In genomic region chr9:126423022-126423708, GRCh38 we compare ENCODE assay signal across 13 cellular contexts.
DNase-seq lines count a peak whose midpoint lies in the region; ATAC-seq, FAIRE-seq and TF ChIP-seq lines count a peak whose summit lies in the region.
"Had no signal": no experiment of that assay in that cellular context is flagged by ENCODE, and none has a peak within 500 bp of the region (broad histone marks: within the 10 kb centered on the region; RNA-seq: fewer than 3 reads in every experiment).

No MANE protein-coding gene starts in this region.

- POLR2A ChIA-PET in activated CD8-positive, alpha-beta T cell treated with anti-CD3 and anti-CD28 coated beads, Interleukin-2, amount 10 ng/mL, durations not matched to agents 7 days and 5 days (lab: Charles Lee), result interaction anchor here (0.6 kb wide), 1 partner anchor 1439 kb away, joined by 3 read pairs; no protein-coding TSS in a partner anchor
- POLR2A ChIA-PET in activated CD8-positive, alpha-beta T cell treated with anti-CD3 and anti-CD28 coated beads for 36 hours (lab: Charles Lee), result no interaction called here
- POLR2A ChIA-PET in naive thymus-derived CD8-positive, alpha-beta T cell (lab: Charles Lee), result interaction anchor here (0.6 to 1.6 kb wide), 6 partner anchors 11 to 96 kb away, joined by 3 to 5 read pairs (median 4); no protein-coding TSS in a partner anchor

- H3K36me3 Mint-ChIP-seq in activated CD8-positive, alpha-beta T cell treated with anti-CD3 and anti-CD28 coated beads, Interleukin-2, amount 10 ng/mL, durations not matched to agents 7 days and 5 days (ENCODE audit: low read depth), result peaks cover 27% of the 10 kb centered on the region
- H3K36me3 Mint-ChIP-seq in activated CD8-positive, alpha-beta T cell treated with anti-CD3 and anti-CD28 coated beads for 36 hours (ENCODE audit: low read depth), result no peaks in the 10 kb centered on the region
- H3K36me3 Mint-ChIP-seq in naive thymus-derived CD8-positive, alpha-beta T cell, result peaks cover 0 to 27% (median 9%) of the 10 kb centered on the region in 3 donors
- no peaks in the 10 kb centered on the region for H3K36me3 Mint-ChIP-seq in activated naive CD4-positive, alpha-beta T cell treated with anti-CD3 and anti-CD28 coated beads for 36 hours (ENCODE audit: low read depth)

- no peak overlapping the region for H3K4me3 Mint-ChIP-seq in activated CD8-positive, alpha-beta T cell treated with anti-CD3 and anti-CD28 coated beads, Interleukin-2, amount 10 ng/mL, durations not matched to agents 7 days and 5 days
- no peak overlapping the region for H3K4me3 Mint-ChIP-seq in activated CD8-positive, alpha-beta T cell treated with anti-CD3 and anti-CD28 coated beads for 36 hours
- peak overlapping the region in 9 of 10 donors; percentile 29 to 76 (median 59) for H3K4me3 Mint-ChIP-seq in naive thymus-derived CD8-positive, alpha-beta T cell
- no peak overlapping the region for H3K4me3 Mint-ChIP-seq in activated naive CD4-positive, alpha-beta T cell treated with anti-CD3 and anti-CD28 coated beads for 36 hours
- H3K4me3 Mint-ChIP-seq: memory B cell had no signal

- no peaks in the 10 kb centered on the region for H3K9me3 Mint-ChIP-seq in activated CD8-positive, alpha-beta T cell treated with anti-CD3 and anti-CD28 coated beads, Interleukin-2, amount 10 ng/mL, durations not matched to agents 7 days and 5 days (ENCODE audit: insufficient read depth)
- no peaks in the 10 kb centered on the region for H3K9me3 Mint-ChIP-seq in activated CD8-positive, alpha-beta T cell treated with anti-CD3 and anti-CD28 coated beads for 36 hours
- H3K9me3 Mint-ChIP-seq in naive thymus-derived CD8-positive, alpha-beta T cell, result no peaks in the 10 kb centered on the region
- no peaks in the 10 kb centered on the region for H3K9me3 Mint-ChIP-seq in activated naive CD4-positive, alpha-beta T cell treated with anti-CD3 and anti-CD28 coated beads for 36 hours
- H3K9me3 Mint-ChIP-seq: immature natural killer cell, memory B cell had no signal

- ATAC-seq in activated CD8-positive, alpha-beta T cell treated with anti-CD3 and anti-CD28 coated beads, Interleukin-2, amount 10 ng/mL, durations not matched to agents 7 days and 5 days, result peak; percentile 75
- ATAC-seq in activated CD8-positive, alpha-beta T cell treated with anti-CD3 and anti-CD28 coated beads for 36 hours, result no peak
- peak; percentile 91 to 95 for ATAC-seq in naive thymus-derived CD8-positive, alpha-beta T cell

- FAIRE-seq in H54 (lab: Jason Lieb, UNC), result no peak

- CTCF ChIA-PET in activated CD8-positive, alpha-beta T cell treated with anti-CD3 and anti-CD28 coated beads, Interleukin-2, amount 10 ng/mL, durations not matched to agents 7 days and 5 days (lab: Charles Lee), result interaction anchor here (0.8 to 1.7 kb wide), 4 partner anchors 9 to 68 kb away, joined by 3 to 8 read pairs (median 4); no protein-coding TSS in a partner anchor
- CTCF ChIA-PET in activated CD8-positive, alpha-beta T cell treated with anti-CD3 and anti-CD28 coated beads for 36 hours (lab: Charles Lee), result interaction anchor here (1.5 kb wide), 1 partner anchor 69 kb away, joined by 7 read pairs; no protein-coding TSS in a partner anchor
- CTCF ChIA-PET in activated naive CD4-positive, alpha-beta T cell treated with anti-CD3 and anti-CD28 coated beads for 36 hours (lab: Charles Lee), result no interaction called here

- no peak for TF ChIP-seq POLR2A in H54 (IDR thresholded peaks at IDR 0.05; ENCODE audit: low read depth, low read length)

- intact Hi-C loops in activated CD8-positive, alpha-beta T cell treated with anti-CD3 and anti-CD28 coated beads for 36 hours (cut with micrococcal nuclease), result no loop called here
- intact Hi-C loops in activated naive CD4-positive, alpha-beta T cell treated with anti-CD3 and anti-CD28 coated beads for 36 hours (cut with micrococcal nuclease), result no loop called here

- H3K27ac Mint-ChIP-seq in activated CD8-positive, alpha-beta T cell treated with anti-CD3 and anti-CD28 coated beads, Interleukin-2, amount 10 ng/mL, durations not matched to agents 7 days and 5 days, result peak overlapping the region; percentile 23
- H3K27ac Mint-ChIP-seq in activated CD8-positive, alpha-beta T cell treated with anti-CD3 and anti-CD28 coated beads for 36 hours, result no peak overlapping the region
- peak overlapping the region; percentile 42 to 94 (median 87) for H3K27ac Mint-ChIP-seq in naive thymus-derived CD8-positive, alpha-beta T cell
- no peak overlapping the region for H3K27ac Mint-ChIP-seq in activated naive CD4-positive, alpha-beta T cell treated with anti-CD3 and anti-CD28 coated beads for 36 hours
- H3K27ac Mint-ChIP-seq: immature natural killer cell, memory B cell had no signal

- H3K4me1 Mint-ChIP-seq in activated CD8-positive, alpha-beta T cell treated with anti-CD3 and anti-CD28 coated beads, Interleukin-2, amount 10 ng/mL, durations not matched to agents 7 days and 5 days (ENCODE audit: low read depth), result peaks cover 34% of the 10 kb centered on the region
- peaks cover 11% of the 10 kb centered on the region for H3K4me1 Mint-ChIP-seq in activated CD8-positive, alpha-beta T cell treated with anti-CD3 and anti-CD28 coated beads for 36 hours (ENCODE audit: low read depth)
- peaks cover 25 to 61% (median 38%) of the 10 kb centered on the region in 4 donors for H3K4me1 Mint-ChIP-seq in naive thymus-derived CD8-positive, alpha-beta T cell
- peaks cover 21% of the 10 kb centered on the region for H3K4me1 Mint-ChIP-seq in activated naive CD4-positive, alpha-beta T cell treated with anti-CD3 and anti-CD28 coated beads for 36 hours (ENCODE audit: low read depth)

- in situ Hi-C loops in G401 (cut with HindIII; ENCODE audit: low sequenced_read_pairs), result no loop called here

- H3K27me3 Mint-ChIP-seq in activated CD8-positive, alpha-beta T cell treated with anti-CD3 and anti-CD28 coated beads, Interleukin-2, amount 10 ng/mL, durations not matched to agents 7 days and 5 days (ENCODE audit: low read depth), result no peaks in the 10 kb centered on the region
- H3K27me3 Mint-ChIP-seq in activated CD8-positive, alpha-beta T cell treated with anti-CD3 and anti-CD28 coated beads for 36 hours, result no peaks in the 10 kb centered on the region
- no peaks in the 10 kb centered on the region for H3K27me3 Mint-ChIP-seq in naive thymus-derived CD8-positive, alpha-beta T cell
- no peaks in the 10 kb centered on the region for H3K27me3 Mint-ChIP-seq in activated naive CD4-positive, alpha-beta T cell treated with anti-CD3 and anti-CD28 coated beads for 36 hours (ENCODE audit: low read depth)

- no peak for TF ChIP-seq CTCF in activated CD8-positive, alpha-beta T cell treated with anti-CD3 and anti-CD28 coated beads for 36 hours (IDR thresholded peaks at IDR 0.05)

- DNase-seq in activated CD8-positive, alpha-beta T cell treated with anti-CD3 and anti-CD28 coated beads, Interleukin-2, amount 10 ng/mL, durations not matched to agents 7 days and 5 days, result no peak
- DNase-seq in activated CD8-positive, alpha-beta T cell treated with anti-CD3 and anti-CD28 coated beads for 36 hours, result no peak
- DNase-seq in G401 (ENCODE audit: low spot score) (peak; percentile 91), SKM-1 treated with dmso at 0.1 percent for 144 hours (lab: John Stamatoyannopoulos, UW; ENCODE audit: unreplicated experiment) (peak; percentile 60), H54 (ENCODE audit: insufficient read length, low spot score) (no peak), NCI-H774 (lab: John Stamatoyannopoulos, UW) (no peak)
- peak in 5 of 10 donors; percentile 38 to 69 (median 51) for DNase-seq in naive thymus-derived CD8-positive, alpha-beta T cell
- DNase-seq in activated naive CD4-positive, alpha-beta T cell treated with anti-CD3 and anti-CD28 coated beads for 36 hours, result no peak
- DNase-seq: activated CD4-positive, alpha-beta T cell treated with anti-CD3 and anti-CD28 coated beads for 48 hours; SIG-M5; T1000 had no signal

Comparison
In these comparisons a context has a peak if more than half of its experiments do, and no peak if none do; other contexts are left out.
1. H3K27ac Mint-ChIP-seq: peak in activated CD8-positive, alpha-beta T cell treated with anti-CD3 and anti-CD28 coated beads, Interleukin-2, amount 10 ng/mL, durations not matched to agents 7 days and 5 days (single experiment) and naive thymus-derived CD8-positive, alpha-beta T cell (10 of 10); none in activated CD8-positive, alpha-beta T cell treated with anti-CD3 and anti-CD28 coated beads for 36 hours (single experiment) and activated naive CD4-positive, alpha-beta T cell treated with anti-CD3 and anti-CD28 coated beads for 36 hours (single experiment).
2. DNase-seq: peak in G401 (single experiment) and SKM-1 treated with dmso at 0.1 percent for 144 hours (single experiment); none in activated CD8-positive, alpha-beta T cell treated with anti-CD3 and anti-CD28 coated beads, Interleukin-2, amount 10 ng/mL, durations not matched to agents 7 days and 5 days (single experiment), activated CD8-positive, alpha-beta T cell treated with anti-CD3 and anti-CD28 coated beads for 36 hours (single experiment), H54 (single experiment), NCI-H774 (single experiment) and activated naive CD4-positive, alpha-beta T cell treated with anti-CD3 and anti-CD28 coated beads for 36 hours (single experiment).
3. H3K4me3 Mint-ChIP-seq: peak in naive thymus-derived CD8-positive, alpha-beta T cell (9 of 10); none in activated CD8-positive, alpha-beta T cell treated with anti-CD3 and anti-CD28 coated beads, Interleukin-2, amount 10 ng/mL, durations not matched to agents 7 days and 5 days (single experiment), activated CD8-positive, alpha-beta T cell treated with anti-CD3 and anti-CD28 coated beads for 36 hours (single experiment) and activated naive CD4-positive, alpha-beta T cell treated with anti-CD3 and anti-CD28 coated beads for 36 hours (single experiment).